Comparison of ENCODE assay signal across 1 cellular context in genomic region chr7:23216021-23216420, GRCh38.
TF ChIP-seq lines count a peak whose summit lies in the region.

No MANE protein-coding gene starts in this region.

TF ChIP-seq in HepG2, 621 proteins besides CTCF, POLR2A, EP300 and RAD21:
- TF ChIP-seq ZSCAN29 (CRISPR knock-in tag; conservative IDR thresholded peaks at IDR 0.05) (no peak), IRF9 (CRISPR knock-in tag; IDR thresholded peaks at IDR 0.05; ENCODE audit: borderline replicate concordance) (no peak), ZNF609 (CRISPR knock-in tag; IDR thresholded peaks at IDR 0.05; ENCODE audit: borderline replicate concordance) (no peak), ZNF550 (CRISPR knock-in tag; IDR thresholded peaks at IDR 0.05; ENCODE audit: borderline replicate concordance) (no peak), ZBTB3 (CRISPR knock-in tag; IDR thresholded peaks at IDR 0.05; ENCODE audit: borderline replicate concordance, low read depth) (no peak), ZNF567 (CRISPR knock-in tag; IDR thresholded peaks at IDR 0.05; ENCODE audit: borderline replicate concordance) (no peak), PBX3 (CRISPR knock-in tag; IDR thresholded peaks at IDR 0.05; ENCODE audit: borderline replicate concordance) (no peak), ZNF232 (CRISPR knock-in tag; IDR thresholded peaks at IDR 0.05; ENCODE audit: borderline replicate concordance) (no peak), TARDBP (CRISPR knock-in tag; IDR thresholded peaks at IDR 0.05) (no peak), KDM6A (CRISPR knock-in tag; IDR thresholded peaks at IDR 0.05; ENCODE audit: low read depth) (no peak), ARID3A (IDR thresholded peaks at IDR 0.05; ENCODE audit: low read depth, low read length) (no peak), FOXA1 (IDR thresholded peaks at IDR 0.05) (no peak), FOXA1 (CRISPR knock-in tag; IDR thresholded peaks at IDR 0.05) (no peak), TRIM22 (IDR thresholded peaks at IDR 0.05) (no peak), E2F1 (CRISPR knock-in tag; IDR thresholded peaks at IDR 0.05) (no peak)
TF ChIP-seq in HepG2: peak in this region for 0.
